In the genomic region with DNA sequence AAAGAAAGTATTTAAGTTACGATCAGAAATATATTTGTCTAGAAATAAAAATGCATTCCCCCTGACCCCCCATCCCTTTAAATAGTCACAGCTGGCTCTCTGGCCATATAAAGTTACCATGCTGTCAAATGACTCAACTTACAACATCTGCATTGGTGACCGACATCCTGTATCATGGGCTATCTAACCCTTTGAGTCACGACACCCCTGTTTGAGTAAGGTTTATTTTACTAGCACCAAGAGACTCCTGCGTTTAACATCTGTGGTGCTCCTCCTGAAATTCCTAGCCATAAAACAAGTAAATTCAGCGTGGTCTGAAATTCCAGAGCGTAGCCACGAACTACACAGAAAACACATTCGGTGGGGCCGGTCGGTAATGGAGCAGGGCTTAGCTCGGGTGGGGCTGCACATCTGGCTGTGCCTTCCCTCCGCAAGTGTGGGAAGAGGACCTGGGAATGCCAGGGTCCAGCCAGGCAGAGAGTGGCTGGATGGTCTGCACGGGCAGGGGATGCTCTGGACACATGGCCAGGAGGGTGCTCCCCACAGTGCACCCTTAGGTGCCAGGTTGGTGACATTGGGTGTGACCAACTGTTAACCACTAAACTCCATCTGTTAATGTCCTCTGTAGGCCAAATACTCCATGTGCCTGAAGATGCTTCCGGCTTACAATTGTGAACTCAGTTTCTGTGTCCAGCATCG, we compare ENCODE assay signal across 1 cellular context.
TF ChIP-seq lines count a peak whose summit lies in the region.

No MANE protein-coding gene starts in this region.

TF ChIP-seq in GM12878, 131 proteins besides CTCF, POLR2A, EP300 and RAD21:
- TF ChIP-seq JUNB (IDR thresholded peaks at IDR 0.05) (no peak), PAX5 (IDR thresholded peaks at IDR 0.05; ENCODE audit: borderline replicate concordance, low read depth, low read length) (no peak)
- TF ChIP-seq, protein P1, sequence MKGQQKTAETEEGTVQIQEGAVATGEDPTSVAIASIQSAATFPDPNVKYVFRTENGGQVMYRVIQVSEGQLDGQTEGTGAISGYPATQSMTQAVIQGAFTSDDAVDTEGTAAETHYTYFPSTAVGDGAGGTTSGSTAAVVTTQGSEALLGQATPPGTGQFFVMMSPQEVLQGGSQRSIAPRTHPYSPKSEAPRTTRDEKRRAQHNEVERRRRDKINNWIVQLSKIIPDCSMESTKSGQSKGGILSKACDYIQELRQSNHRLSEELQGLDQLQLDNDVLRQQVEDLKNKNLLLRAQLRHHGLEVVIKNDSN (IDR thresholded peaks at IDR 0.05; ENCODE audit: borderline replicate concordance, extremely low read length, insufficient read depth, low read depth, low read length): no peak
TF ChIP-seq in GM12878: peak in this region for 0.
